1 cellular context compared by ENCODE assay signal in genomic region chr20:40990542-40991120, GRCh38.
TF ChIP-seq lines count a peak whose summit lies in the region.

No MANE protein-coding gene starts in this region.

TF ChIP-seq in HepG2, 621 proteins besides CTCF, POLR2A, EP300 and RAD21 (continued from another document and continues in another):
- TF ChIP-seq DRAP1 (CRISPR knock-in tag; IDR thresholded peaks at IDR 0.05) (no peak), THYN1 (CRISPR knock-in tag; IDR thresholded peaks at IDR 0.05; ENCODE audit: borderline replicate concordance, low read depth) (no peak), HDAC6 (IDR thresholded peaks at IDR 0.05; ENCODE audit: low read depth, low read length) (no peak), ELF4 (CRISPR knock-in tag; IDR thresholded peaks at IDR 0.05; ENCODE audit: borderline replicate concordance) (no peak), ETV6 (CRISPR knock-in tag; conservative IDR thresholded peaks at IDR 0.05) (0 out of 2 replicates have a peak, but pooled peaks have one; percentile 32), ATF7-NPFF (CRISPR knock-in tag; IDR thresholded peaks at IDR 0.05; ENCODE audit: low read depth) (no peak; the same call in 1 of the 2 replicates), HMGA1 (CRISPR knock-in tag; conservative IDR thresholded peaks at IDR 0.05) (no peak), HMG20B (CRISPR knock-in tag; conservative IDR thresholded peaks at IDR 0.05) (0 out of 2 replicates have a peak, but pooled peaks have one; percentile 45), SSRP1 (CRISPR knock-in tag; IDR thresholded peaks at IDR 0.05) (0 out of 2 replicates have a peak, but pooled peaks have one; percentile 76), HMGXB4 (CRISPR knock-in tag; IDR thresholded peaks at IDR 0.05; ENCODE audit: borderline replicate concordance in 1 of 2, low read depth in 1 of 2) (peak; percentile 85 to 89; a peak in 3 of 4 replicates), MXD1 (CRISPR knock-in tag; IDR thresholded peaks at IDR 0.05) (0 out of 2 replicates have a peak, but pooled peaks have one; percentile 12), ZBTB25 (CRISPR knock-in tag; IDR thresholded peaks at IDR 0.05) (peak; percentile 82; the same call in 1 of the 2 replicates), TFDP2 (CRISPR knock-in tag; IDR thresholded peaks at IDR 0.05) (0 out of 2 replicates have a peak, but pooled peaks have one; percentile 28), SAFB2 (CRISPR knock-in tag; IDR thresholded peaks at IDR 0.05; ENCODE audit: borderline replicate concordance, low read depth) (no peak), AKAP8 (CRISPR knock-in tag; IDR thresholded peaks at IDR 0.05) (no peak), ETV5 (CRISPR knock-in tag; IDR thresholded peaks at IDR 0.05; ENCODE audit: borderline replicate concordance) (peak; percentile 58), ARID5B (CRISPR knock-in tag; IDR thresholded peaks at IDR 0.05) (peak; percentile 60), ARNT2 (CRISPR knock-in tag; IDR thresholded peaks at IDR 0.05; ENCODE audit: low read depth) (peak; percentile 63; the same call in 1 of the 2 replicates), MYPOP (CRISPR knock-in tag; IDR thresholded peaks at IDR 0.05) (0 out of 2 replicates have a peak, but pooled peaks have one; percentile 29), ZNF414 (CRISPR knock-in tag; IDR thresholded peaks at IDR 0.05) (no peak), PHF5A (CRISPR knock-in tag; IDR thresholded peaks at IDR 0.05; ENCODE audit: low read depth, unreplicated experiment) (peak; percentile 92), ERF (CRISPR knock-in tag; IDR thresholded peaks at IDR 0.05) (peak; percentile 89; the same call in 1 of the 2 replicates), HOXA3 (CRISPR knock-in tag; IDR thresholded peaks at IDR 0.05) (peak; percentile 59; the same call in 1 of the 2 replicates), ZNF720 (CRISPR knock-in tag; IDR thresholded peaks at IDR 0.05) (no peak), ZNF619 (CRISPR knock-in tag; IDR thresholded peaks at IDR 0.05) (peak; percentile 72; the same call in 1 of the 2 replicates), ZNF3 (CRISPR knock-in tag; IDR thresholded peaks at IDR 0.05) (no peak), ZNF230 (CRISPR knock-in tag; IDR thresholded peaks at IDR 0.05) (peak; percentile 77; the same call in 1 of the 2 replicates), CREM (IDR thresholded peaks at IDR 0.05) (no peak), CREM (CRISPR knock-in tag; IDR thresholded peaks at IDR 0.05) (no peak), SAP130 (CRISPR knock-in tag; IDR thresholded peaks at IDR 0.05; ENCODE audit: low read depth) (peak; percentile 68), ZBED4 (CRISPR knock-in tag; IDR thresholded peaks at IDR 0.05; ENCODE audit: borderline replicate concordance) (peak; percentile 56; the same call in 1 of the 2 replicates), TEAD3 (CRISPR knock-in tag; optimal IDR thresholded peaks at IDR 0.05; ENCODE audit: borderline replicate concordance) (peak; percentile 81), ZKSCAN8 (CRISPR knock-in tag; IDR thresholded peaks at IDR 0.05; ENCODE audit: borderline replicate concordance) (peak; percentile 79; the same call in 1 of the 2 replicates), MED1 (CRISPR knock-in tag; IDR thresholded peaks at IDR 0.05) (peak; percentile 60; the same call in 1 of the 2 replicates), NR2F1 (CRISPR knock-in tag; IDR thresholded peaks at IDR 0.05) (no peak), ZNF354B (CRISPR knock-in tag; IDR thresholded peaks at IDR 0.05) (0 out of 2 replicates have a peak, but pooled peaks have one; percentile 11), ZNF101 (CRISPR knock-in tag; IDR thresholded peaks at IDR 0.05; ENCODE audit: borderline replicate concordance, low read depth) (no peak), DBP (CRISPR knock-in tag; IDR thresholded peaks at IDR 0.05; ENCODE audit: not compliant biosample characterization) (no peak), KMT2A (CRISPR knock-in tag; IDR thresholded peaks at IDR 0.05) (peak; percentile 75), MXD3 (CRISPR knock-in tag; IDR thresholded peaks at IDR 0.05) (0 out of 2 replicates have a peak, but pooled peaks have one; percentile 35), ZNF574 (CRISPR knock-in tag; IDR thresholded peaks at IDR 0.05) (peak; percentile 98), AHR (CRISPR knock-in tag; IDR thresholded peaks at IDR 0.05) (0 out of 2 replicates have a peak, but pooled peaks have one; percentile 39)
